Comparison of ENCODE assay signal across 1 cellular context in genomic region chr17:72444517-72445054, GRCh38.
TF ChIP-seq lines count a peak whose summit lies in the region.

No MANE protein-coding gene starts in this region.

TF ChIP-seq in HepG2, 621 proteins besides CTCF, POLR2A, EP300 and RAD21 (continued from another document and continues in another):
- TF ChIP-seq ZHX1 (CRISPR knock-in tag; IDR thresholded peaks at IDR 0.05; ENCODE audit: low read depth) (no peak), PBX3 (CRISPR knock-in tag; IDR thresholded peaks at IDR 0.05; ENCODE audit: borderline replicate concordance) (peak; percentile 43; the same call in 1 of the 2 replicates), MXI1 (IDR thresholded peaks at IDR 0.05; ENCODE audit: borderline replicate concordance, low read depth, low read length) (no peak), BRD4 (CRISPR knock-in tag; IDR thresholded peaks at IDR 0.05) (peak; percentile 78; the same call in 1 of the 2 replicates), PHB2 (IDR thresholded peaks at IDR 0.05; ENCODE audit: partially characterized antibody) (no peak), ZNF350 (CRISPR knock-in tag; IDR thresholded peaks at IDR 0.05; ENCODE audit: borderline replicate concordance, low read depth) (no peak), THAP8 (CRISPR knock-in tag; IDR thresholded peaks at IDR 0.05; ENCODE audit: borderline replicate concordance) (no peak), MTA1 (CRISPR knock-in tag; IDR thresholded peaks at IDR 0.05; ENCODE audit: borderline replicate concordance) (0 out of 2 replicates have a peak, but pooled peaks have one; percentile 3), MIER3 (CRISPR knock-in tag; IDR thresholded peaks at IDR 0.05; ENCODE audit: borderline replicate concordance) (no peak), FOXK2 (IDR thresholded peaks at IDR 0.05) (no peak), ZNF354B (CRISPR knock-in tag; IDR thresholded peaks at IDR 0.05) (no peak), AHR (CRISPR knock-in tag; IDR thresholded peaks at IDR 0.05) (no peak), CEBPB (IDR thresholded peaks at IDR 0.05; ENCODE audit: borderline replicate concordance, low read depth, low read length) (no peak), ELF3 (CRISPR knock-in tag; IDR thresholded peaks at IDR 0.05) (no peak), SRSF4 (IDR thresholded peaks at IDR 0.05; ENCODE audit: low read depth, low read length, poor library complexity, severe bottlenecking) (no peak), PATZ1 (CRISPR knock-in tag; IDR thresholded peaks at IDR 0.05) (no peak), SOX6 (IDR thresholded peaks at IDR 0.05) (no peak), SOX6 (CRISPR knock-in tag; IDR thresholded peaks at IDR 0.05) (peak; percentile 38), MAF1 (CRISPR knock-in tag; IDR thresholded peaks at IDR 0.05; ENCODE audit: borderline replicate concordance) (no peak), SP2 (CRISPR knock-in tag; IDR thresholded peaks at IDR 0.05) (no peak), ETV5 (CRISPR knock-in tag; IDR thresholded peaks at IDR 0.05; ENCODE audit: borderline replicate concordance) (peak; percentile 8; the same call in 1 of the 2 replicates), RFXAP (CRISPR knock-in tag; IDR thresholded peaks at IDR 0.05; ENCODE audit: borderline replicate concordance) (no peak), TFDP2 (CRISPR knock-in tag; IDR thresholded peaks at IDR 0.05) (peak; percentile 47; the same call in 1 of the 2 replicates), SRSF1 (optimal IDR thresholded peaks at IDR 0.05; ENCODE audit: low read depth, low read length) (no peak), CAMTA2 (CRISPR knock-in tag; IDR thresholded peaks at IDR 0.05; ENCODE audit: borderline replicate concordance) (no peak), CHD4 (IDR thresholded peaks at IDR 0.05; ENCODE audit: borderline replicate concordance, low read length) (no peak), SNAI1 (CRISPR knock-in tag; IDR thresholded peaks at IDR 0.05; ENCODE audit: borderline replicate concordance) (0 out of 2 replicates have a peak, but pooled peaks have one; percentile 58), PPARG (CRISPR knock-in tag; conservative IDR thresholded peaks at IDR 0.05) (no peak), ZNF580 (CRISPR knock-in tag; IDR thresholded peaks at IDR 0.05; ENCODE audit: borderline replicate concordance, low read depth) (no peak), NR2F6 (IDR thresholded peaks at IDR 0.05) (no peak), NR2F6 (CRISPR knock-in tag; IDR thresholded peaks at IDR 0.05) (no peak), TP53 (CRISPR knock-in tag; conservative IDR thresholded peaks at IDR 0.05) (peak; percentile 59; the same call in 1 of the 2 replicates), ZNF7 (CRISPR knock-in tag; IDR thresholded peaks at IDR 0.05) (no peak), MYPOP (CRISPR knock-in tag; IDR thresholded peaks at IDR 0.05) (no peak; the same call in 1 of the 2 replicates), ZBTB21 (CRISPR knock-in tag; IDR thresholded peaks at IDR 0.05) (peak; percentile 35; the same call in 1 of the 2 replicates), ZNF335 (CRISPR knock-in tag; IDR thresholded peaks at IDR 0.05) (no peak), ZNF44 (CRISPR knock-in tag; IDR thresholded peaks at IDR 0.05) (no peak), KDM4B (CRISPR knock-in tag; IDR thresholded peaks at IDR 0.05) (0 out of 2 replicates have a peak, but pooled peaks have one; percentile 33), ZMAT3 (CRISPR knock-in tag; conservative IDR thresholded peaks at IDR 0.05) (no peak), ISL2 (CRISPR knock-in tag; IDR thresholded peaks at IDR 0.05) (no peak), MXD3 (CRISPR knock-in tag; IDR thresholded peaks at IDR 0.05) (no peak), ZNF775 (CRISPR knock-in tag; IDR thresholded peaks at IDR 0.05; ENCODE audit: borderline replicate concordance) (no peak), ZNF574 (CRISPR knock-in tag; IDR thresholded peaks at IDR 0.05) (no peak), ZXDC (CRISPR knock-in tag; IDR thresholded peaks at IDR 0.05) (no peak), CHCHD3 (CRISPR knock-in tag; IDR thresholded peaks at IDR 0.05) (no peak), IRF1 (CRISPR knock-in tag; IDR thresholded peaks at IDR 0.05; ENCODE audit: low read depth) (no peak), ZNF362 (CRISPR knock-in tag; IDR thresholded peaks at IDR 0.05; ENCODE audit: borderline replicate concordance) (no peak), ZKSCAN5 (CRISPR knock-in tag; IDR thresholded peaks at IDR 0.05) (no peak), NAIF1 (CRISPR knock-in tag; IDR thresholded peaks at IDR 0.05; ENCODE audit: borderline replicate concordance) (no peak), POLR2G (IDR thresholded peaks at IDR 0.05; ENCODE audit: low read depth, low read length) (no peak; the same call in 1 of the 2 replicates), ZNF605 (CRISPR knock-in tag; IDR thresholded peaks at IDR 0.05) (no peak)
